Comparison of ENCODE assay signal across 14 cellular contexts in the genomic region with DNA sequence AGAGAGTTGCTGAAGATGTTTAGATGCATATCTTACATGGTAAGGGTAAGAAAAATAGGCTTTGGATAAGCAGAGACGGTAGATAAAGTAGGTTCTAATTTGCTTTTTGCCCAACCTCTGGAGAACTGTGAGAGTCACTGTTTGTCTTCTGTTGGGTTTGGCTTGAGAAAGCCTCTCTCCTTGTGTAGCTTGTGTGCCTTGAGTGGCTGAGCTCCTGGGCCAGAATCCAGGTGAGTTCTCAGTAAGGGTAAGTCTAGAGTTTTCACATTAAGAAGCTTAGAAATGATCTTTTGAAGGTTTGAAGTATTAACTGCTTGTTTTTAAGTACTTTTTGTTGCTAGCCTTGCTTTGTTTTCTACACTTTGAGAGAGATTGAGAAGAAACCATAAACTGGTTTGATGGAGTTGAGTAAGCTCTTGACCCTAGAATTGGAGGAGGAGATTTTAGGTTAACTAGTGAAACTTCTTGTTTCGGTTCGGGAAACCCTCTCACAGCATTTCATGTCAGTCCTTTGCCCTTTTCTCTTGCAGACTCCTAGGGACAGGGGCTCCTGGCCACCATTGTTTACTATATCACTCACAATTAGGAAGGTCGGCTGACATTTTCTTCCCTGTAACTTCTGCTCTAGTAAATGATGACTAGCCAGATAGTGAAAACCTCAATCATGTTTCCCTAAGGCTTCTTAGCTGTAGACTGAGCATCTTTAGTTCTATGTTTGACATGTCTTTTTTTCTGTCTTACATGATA. TPM values are rescaled to one million over a fixed set of nuclear protein-coding genes. Genes with fewer than 3 reads are reported as not detected.
DNase-seq lines count a peak whose midpoint lies in the region; ATAC-seq and TF ChIP-seq lines count a peak whose summit lies in the region.
"Had no signal": no experiment of that assay in that cellular context is flagged by ENCODE, and none has a peak within 500 bp of the region (broad histone marks: within the 10 kb centered on the region; RNA-seq: fewer than 3 reads in every experiment).

No MANE protein-coding gene starts in this region.

- peaks cover 8% of the 10 kb centered on the region for H3K36me3 Mint-ChIP-seq in activated naive CD4-positive, alpha-beta T cell treated with anti-CD3 and anti-CD28 coated beads, Interleukin-2, amount 50 U/mL, for 24 hours
- H3K36me3 Mint-ChIP-seq in WTC11 = no peaks in the 10 kb centered on the region

- ATAC-seq in WTC11 = no peak
- ATAC-seq in left lung = peak; percentile 92
- ATAC-seq in heart left ventricle = no peak
- no peak for ATAC-seq in GM21717 (IDR thresholded peaks at IDR 0.05; ENCODE audit: unreplicated experiment)
- ATAC-seq: Panc1 had no signal

- H3K4me3 Mint-ChIP-seq in activated naive CD4-positive, alpha-beta T cell treated with anti-CD3 and anti-CD28 coated beads, Interleukin-2, amount 50 U/mL, for 24 hours = no peak overlapping the region
- no peak overlapping the region for H3K4me3 Mint-ChIP-seq in WTC11

- CTCF ChIA-PET in WTC11 (lab: Charles Lee) = interaction anchor here (1.2 kb wide), 1 partner anchor 19 kb away, joined by 4 read pairs; no protein-coding TSS in a partner anchor

- H3K4me1 ChIP-seq in left lung (peaks cover 0 to 66% of the 10 kb centered on the region in 2 donors), heart left ventricle (peaks cover 0 to 87% (median 67%) of the 10 kb centered on the region in 12 donors)

- H3K4me1 Mint-ChIP-seq in activated naive CD4-positive, alpha-beta T cell treated with anti-CD3 and anti-CD28 coated beads, Interleukin-2, amount 50 U/mL, for 24 hours = peaks cover 94% of the 10 kb centered on the region
- peaks cover 61% of the 10 kb centered on the region for H3K4me1 Mint-ChIP-seq in WTC11

- intact Hi-C loops in left lung (cut with DNase I) = no loop called here
- intact Hi-C loops in heart left ventricle (cut with DNase I) = no loop called here

- DNase-seq in activated naive CD4-positive, alpha-beta T cell (lab: John Stamatoyannopoulos, UW) = no peak
- no peak for DNase-seq in WTC11 (ENCODE audit: low spot score)
- DNase-seq in left lung = peak in 1 of 2 donors; percentile 65
- no peak for DNase-seq in COLO829 (ENCODE audit: low spot score)
- no peak for DNase-seq in heart left ventricle
- DNase-seq: DND-41, foreskin melanocyte, HCEC 1CT, mammary epithelial cell, NCI-H1694 treated with DMSO at 0.1 percent for 48 hours had no signal

- H3K9me3 ChIP-seq in left lung (no peaks in the 10 kb centered on the region), heart left ventricle (no peaks in the 10 kb centered on the region)

- H3K27ac ChIP-seq in left lung (peak overlapping the region; percentile 42 to 81), temporal lobe (ENCODE audit: low read depth, low read length) (peak overlapping the region; percentile 52), heart left ventricle (peak overlapping the region in 1 of 12 donors; percentile 2)

- POLR2A ChIA-PET in WTC11 (lab: Charles Lee) = no interaction called here

- no peak for TF ChIP-seq POLR2A in heart left ventricle (IDR thresholded peaks at IDR 0.05)

- H3K4me3 ChIP-seq in left lung = no peak overlapping the region
- no peak overlapping the region for H3K4me3 ChIP-seq in heart left ventricle

- 77 to 83% (median 78%) methylated on average over 4 of the region's 4 CpGs for WGBS in heart left ventricle, 4 donors

- H3K9me3 Mint-ChIP-seq in activated naive CD4-positive, alpha-beta T cell treated with anti-CD3 and anti-CD28 coated beads, Interleukin-2, amount 50 U/mL, for 24 hours = peaks cover 4% of the 10 kb centered on the region
- no peaks in the 10 kb centered on the region for H3K9me3 Mint-ChIP-seq in WTC11

- no peaks in the 10 kb centered on the region for H3K27me3 Mint-ChIP-seq in activated naive CD4-positive, alpha-beta T cell treated with anti-CD3 and anti-CD28 coated beads, Interleukin-2, amount 50 U/mL, for 24 hours
- no peaks in the 10 kb centered on the region for H3K27me3 Mint-ChIP-seq in WTC11 (ENCODE audit: low read depth)

- H3K36me3 ChIP-seq in left lung (no peaks in the 10 kb centered on the region), heart left ventricle (no peaks in the 10 kb centered on the region)

- no peak for TF ChIP-seq CTCF in WTC11 (IDR thresholded peaks at IDR 0.05)
- TF ChIP-seq CTCF in left lung (IDR thresholded peaks at IDR 0.05) = no peak
- no peak for TF ChIP-seq CTCF in heart left ventricle (IDR thresholded peaks at IDR 0.05)

- H3K27ac Mint-ChIP-seq in activated naive CD4-positive, alpha-beta T cell treated with anti-CD3 and anti-CD28 coated beads, Interleukin-2, amount 50 U/mL, for 24 hours = peak overlapping the region; percentile 93
- peak overlapping the region; percentile 33 for H3K27ac Mint-ChIP-seq in WTC11

- H3K27me3 ChIP-seq in left lung (no peaks in the 10 kb centered on the region), heart left ventricle (no peaks in the 10 kb centered on the region)

TF ChIP-seq in WTC11, 78 proteins besides CTCF, POLR2A, EP300 and RAD21:
- peak; percentile 76 for TF ChIP-seq ZNF317 (CRISPR knock-in tag; IDR thresholded peaks at IDR 0.05; ENCODE audit: borderline replicate concordance, low read depth)
- TF ChIP-seq, protein P1, sequence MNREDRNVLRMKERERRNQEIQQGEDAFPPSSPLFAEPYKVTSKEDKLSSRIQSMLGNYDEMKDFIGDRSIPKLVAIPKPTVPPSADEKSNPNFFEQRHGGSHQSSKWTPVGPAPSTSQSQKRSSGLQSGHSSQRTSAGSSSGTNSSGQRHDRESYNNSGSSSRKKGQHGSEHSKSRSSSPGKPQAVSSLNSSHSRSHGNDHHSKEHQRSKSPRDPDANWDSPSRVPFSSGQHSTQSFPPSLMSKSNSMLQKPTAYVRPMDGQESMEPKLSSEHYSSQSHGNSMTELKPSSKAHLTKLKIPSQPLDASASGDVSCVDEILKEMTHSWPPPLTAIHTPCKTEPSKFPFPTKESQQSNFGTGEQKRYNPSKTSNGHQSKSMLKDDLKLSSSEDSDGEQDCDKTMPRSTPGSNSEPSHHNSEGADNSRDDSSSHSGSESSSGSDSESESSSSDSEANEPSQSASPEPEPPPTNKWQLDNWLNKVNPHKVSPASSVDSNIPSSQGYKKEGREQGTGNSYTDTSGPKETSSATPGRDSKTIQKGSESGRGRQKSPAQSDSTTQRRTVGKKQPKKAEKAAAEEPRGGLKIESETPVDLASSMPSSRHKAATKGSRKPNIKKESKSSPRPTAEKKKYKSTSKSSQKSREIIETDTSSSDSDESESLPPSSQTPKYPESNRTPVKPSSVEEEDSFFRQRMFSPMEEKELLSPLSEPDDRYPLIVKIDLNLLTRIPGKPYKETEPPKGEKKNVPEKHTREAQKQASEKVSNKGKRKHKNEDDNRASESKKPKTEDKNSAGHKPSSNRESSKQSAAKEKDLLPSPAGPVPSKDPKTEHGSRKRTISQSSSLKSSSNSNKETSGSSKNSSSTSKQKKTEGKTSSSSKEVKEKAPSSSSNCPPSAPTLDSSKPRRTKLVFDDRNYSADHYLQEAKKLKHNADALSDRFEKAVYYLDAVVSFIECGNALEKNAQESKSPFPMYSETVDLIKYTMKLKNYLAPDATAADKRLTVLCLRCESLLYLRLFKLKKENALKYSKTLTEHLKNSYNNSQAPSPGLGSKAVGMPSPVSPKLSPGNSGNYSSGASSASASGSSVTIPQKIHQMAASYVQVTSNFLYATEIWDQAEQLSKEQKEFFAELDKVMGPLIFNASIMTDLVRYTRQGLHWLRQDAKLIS (CRISPR knock-in tag; IDR thresholded peaks at IDR 0.05; ENCODE audit: borderline replicate concordance) = no peak

RNA-seq across cellular contexts. Expression of a gene that starts 26.0 kb away (rescaled TPM):
- total RNA-seq in WTC11 (2021) (82.6 to 112 TPM (median 87.3 TPM) in 3 replicates), left lung (10 to 100 TPM; 80.2 to 83.4 TPM), temporal lobe (169 TPM), heart left ventricle (100 to 1,000 TPM in 6 of 9 donors, 10 to 100 TPM in 3; 65.3 to 146 (median 114) TPM)
- polyA plus RNA-seq in heart left ventricle = 100 to 1,000 TPM in 1 of 2 donors, 10 to 100 TPM in 1; 52.7 to 192 TPM
